In genomic region chr11:111982019-111982464, GRCh38 we compare ENCODE assay signal across 9 cellular contexts.
A peak's percentile ranks its signal among the peaks of the same experiment; 100 is the strongest.
DNase-seq lines count a peak whose midpoint lies in the region; ATAC-seq lines count a peak whose summit lies in the region.
"Had no signal": no experiment of that assay in that cellular context is flagged by ENCODE, and none has a peak within 500 bp of the region (broad histone marks: within the 10 kb centered on the region; RNA-seq: fewer than 3 reads in every experiment).

No MANE protein-coding gene starts in this region.

- H3K4me3 Mint-ChIP-seq in stimulated activated effector memory CD8-positive, alpha-beta T cell treated with anti-CD3 and anti-CD28 coated beads, Interleukin-12 subunit alpha, Interleukin-12 subunit beta, amount 100 ng/mL, for 72 hours, result no peak overlapping the region
- H3K4me3 Mint-ChIP-seq: IgD-negative memory B cell had no signal

- DNase-seq in C1 segment of cervical spinal cord (lab: John Stamatoyannopoulos, UW), result peak in 11 of 14 donors; percentile 11 to 55 (median 24)
- DNase-seq in NCI-H1092 treated with DMSO at 0.1 percent for 48 hours (lab: John Stamatoyannopoulos, UW), result peak; percentile 57
- peak; percentile 61 to 70 for DNase-seq in activated CD4-positive, alpha-beta T cell treated with anti-CD3 and anti-CD28 coated beads, Interleukin-2, amount 50 U/mL, for 48 hours
- DNase-seq in effector CD4-positive, alpha-beta T cell, result peak; percentile 40
- DNase-seq in midbrain (lab: John Stamatoyannopoulos, UW), result peak; percentile 65
- peak in 1 of 2 donors; percentile 59 for DNase-seq in stimulated activated effector memory CD8-positive, alpha-beta T cell treated with anti-CD3 and anti-CD28 coated beads, Interleukin-12 subunit alpha, Interleukin-12 subunit beta, amount 100 ng/mL, for 72 hours (ENCODE audit: low spot score in 2 of 2)

- H3K4me1 Mint-ChIP-seq in stimulated activated effector memory CD8-positive, alpha-beta T cell treated with anti-CD3 and anti-CD28 coated beads, Interleukin-12 subunit alpha, Interleukin-12 subunit beta, amount 100 ng/mL, for 72 hours, result peaks cover 7% of the 10 kb centered on the region

- H3K27ac Mint-ChIP-seq in stimulated activated effector memory CD8-positive, alpha-beta T cell treated with anti-CD3 and anti-CD28 coated beads, Interleukin-12 subunit alpha, Interleukin-12 subunit beta, amount 100 ng/mL, for 72 hours, result no peak overlapping the region
- H3K27ac Mint-ChIP-seq: IgD-negative memory B cell had no signal

- ATAC-seq in GM19351 (IDR thresholded peaks at IDR 0.05; ENCODE audit: unreplicated experiment), result peak; percentile 77
- peak; percentile 73 for ATAC-seq in stimulated activated effector memory CD8-positive, alpha-beta T cell treated with anti-CD3 and anti-CD28 coated beads, Interleukin-12 subunit alpha, Interleukin-12 subunit beta, amount 100 ng/mL, for 72 hours
- no peak for ATAC-seq in HG02759 (IDR thresholded peaks at IDR 0.05; ENCODE audit: unreplicated experiment)

- no peaks in the 10 kb centered on the region for H3K9me3 Mint-ChIP-seq in stimulated activated effector memory CD8-positive, alpha-beta T cell treated with anti-CD3 and anti-CD28 coated beads, Interleukin-12 subunit alpha, Interleukin-12 subunit beta, amount 100 ng/mL, for 72 hours
- H3K9me3 Mint-ChIP-seq: IgD-negative memory B cell had no signal

- peaks cover 55% of the 10 kb centered on the region for H3K36me3 Mint-ChIP-seq in stimulated activated effector memory CD8-positive, alpha-beta T cell treated with anti-CD3 and anti-CD28 coated beads, Interleukin-12 subunit alpha, Interleukin-12 subunit beta, amount 100 ng/mL, for 72 hours
